9 cellular contexts compared by ENCODE assay signal in the genomic region with DNA sequence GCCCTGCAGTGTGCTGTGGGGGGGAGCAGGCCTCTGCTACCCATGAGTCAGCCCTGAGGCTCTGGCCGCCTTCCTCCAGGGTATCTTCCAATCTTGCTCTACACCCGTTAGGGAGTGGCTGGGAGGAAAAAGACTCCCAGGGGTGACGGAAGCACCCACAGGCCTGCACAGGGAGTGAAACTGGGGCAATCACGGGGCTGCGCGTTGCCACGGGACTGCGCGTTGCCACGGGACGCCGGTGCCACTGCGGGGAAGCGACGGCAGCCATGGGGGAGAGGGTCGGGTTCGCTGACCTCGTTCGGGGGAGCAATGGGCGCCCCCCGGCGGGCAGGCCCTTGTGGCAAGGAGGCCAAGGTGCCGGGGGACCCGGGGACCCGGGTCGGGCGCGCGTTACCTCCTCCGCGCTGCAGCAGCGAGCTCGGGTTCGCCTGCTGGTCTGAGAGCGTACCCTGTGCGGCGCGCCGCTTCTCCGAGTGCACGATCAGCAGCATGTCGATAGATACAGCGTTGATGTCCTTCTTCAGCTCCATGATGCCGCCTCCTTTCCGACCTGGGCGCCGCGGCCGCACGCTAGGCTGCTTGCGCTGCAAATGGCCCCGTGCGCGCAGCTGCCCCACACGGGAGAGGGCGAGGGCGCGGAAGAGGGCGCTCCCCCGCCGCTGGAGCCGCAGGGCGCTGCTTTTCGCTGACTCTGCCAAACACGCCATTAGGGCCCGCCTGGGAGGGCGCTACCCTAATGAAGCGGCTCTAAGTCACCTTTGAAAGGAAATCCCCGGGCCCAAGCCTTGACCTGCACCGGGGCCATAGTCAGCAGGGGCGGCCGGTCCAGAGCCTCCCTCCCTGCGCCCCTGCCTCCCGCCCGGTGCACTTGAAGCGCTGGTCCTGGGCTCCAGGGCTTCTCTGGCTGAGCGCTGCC. TPM values are rescaled to one million over a fixed set of nuclear protein-coding genes. Genes with fewer than 3 reads are reported as not detected.
DNase-seq lines count a peak whose midpoint lies in the region; ATAC-seq and TF ChIP-seq lines count a peak whose summit lies in the region.
"Had no signal": no experiment of that assay in that cellular context is flagged by ENCODE, and none has a peak within 500 bp of the region (broad histone marks: within the 10 kb centered on the region; RNA-seq: fewer than 3 reads in every experiment).

A gene with protein sequence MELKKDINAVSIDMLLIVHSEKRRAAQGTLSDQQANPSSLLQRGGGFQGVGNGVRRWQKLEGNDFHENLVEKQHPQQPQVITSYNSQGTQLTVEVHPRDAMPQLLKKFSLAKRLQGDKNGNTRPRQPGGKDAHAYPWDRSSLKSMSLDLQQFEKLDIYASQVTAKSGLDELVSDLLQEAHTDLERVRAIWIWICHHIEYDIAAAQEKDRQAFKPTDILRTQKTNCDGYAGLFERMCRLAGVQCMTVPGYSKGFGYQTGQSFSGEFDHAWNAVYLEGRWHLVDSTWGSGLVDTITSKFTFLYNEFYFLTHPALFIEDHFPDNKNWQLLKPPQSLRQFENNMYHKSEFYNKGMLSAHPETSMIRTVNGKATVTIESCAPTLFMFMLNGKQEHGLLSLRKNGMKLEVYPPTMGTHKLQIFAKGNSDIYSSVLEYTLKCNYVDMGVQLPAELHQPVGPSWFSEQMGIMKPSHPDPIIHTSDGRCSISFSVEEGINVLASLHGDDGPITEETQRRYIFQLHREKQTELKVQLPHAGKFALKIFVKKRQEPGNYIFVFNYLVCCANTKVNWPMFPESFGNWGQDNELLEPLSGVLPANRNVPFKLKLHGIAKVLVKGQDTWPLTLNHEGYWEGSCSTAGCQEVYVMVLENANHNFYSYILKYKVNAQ (minus strand): TSS at position 592 of the 916 bp plus-strand sequence. CDS start 62 bp downstream, at position 530.

- H3K9me3 ChIP-seq in ES-I3 (ENCODE audit: control insufficient read depth, insufficient read depth, low read length) (no peaks in the 10 kb centered on the region), tibial artery (no peaks in the 10 kb centered on the region)

- H3K27me3 ChIP-seq in tibial artery, result no peaks in the 10 kb centered on the region

- H3K36me3 Mint-ChIP-seq in endothelial cell (ENCODE audit: low read depth, unreplicated experiment), result no peaks in the 10 kb centered on the region

- H3K4me1 ChIP-seq in ES-I3 (ENCODE audit: insufficient read depth, low read length), result peaks cover 3% of the 10 kb centered on the region; the same call in 1 of the 2 replicates
- peaks cover 0 to 38% (median 14%) of the 10 kb centered on the region in 4 donors for H3K4me1 ChIP-seq in tibial artery

- DNase-seq in NCI-H748 (lab: John Stamatoyannopoulos, UW; ENCODE audit: unreplicated experiment) (peak; percentile 75), endothelial cell (ENCODE audit: low spot score) (peak; percentile 52), lung microvascular endothelial cell (ENCODE audit: low read depth in 2 of 2) (peak; percentile 9 to 16), tibial artery (peak in 1 of 2 donors; percentile 77)

- H3K27ac ChIP-seq in tibial artery, result peak within 1 kb of the TSS; percentile 50 to 76
- H3K27ac ChIP-seq: KMS-11 had no signal

- intact Hi-C loops in tibial artery (cut with DNase I; ENCODE audit: low total_unique reads), result no loop called here

- TF ChIP-seq CTCF in endothelial cell (IDR thresholded peaks at IDR 0.05; ENCODE audit: unreplicated experiment) (no peak), tibial artery (IDR thresholded peaks at IDR 0.05) (peak in 1 of 2 experiments; percentile 11)

- H3K9me3 Mint-ChIP-seq in endothelial cell (ENCODE audit: unreplicated experiment), result no peaks in the 10 kb centered on the region

- H3K27ac Mint-ChIP-seq in endothelial cell (ENCODE audit: unreplicated experiment), result no peak within 1 kb of the TSS

- peak within 1 kb of the TSS; percentile 40; the same call in 1 of the 2 replicates for H3K9ac ChIP-seq in ES-I3 (ENCODE audit: low read depth, low read length)
- H3K9ac ChIP-seq: KMS-11 had no signal

- H3K36me3 ChIP-seq in ES-I3 (ENCODE audit: insufficient read depth, low read length), result no peaks in the 10 kb centered on the region
- no peaks in the 10 kb centered on the region for H3K36me3 ChIP-seq in tibial artery

- peaks cover 2% of the 10 kb centered on the region for H3K4me1 Mint-ChIP-seq in endothelial cell (ENCODE audit: unreplicated experiment)

- H3K27me3 Mint-ChIP-seq in endothelial cell (ENCODE audit: unreplicated experiment), result peaks cover 12% of the 10 kb centered on the region

- peak within 1 kb of the TSS; percentile 48 to 61 for H3K4me3 ChIP-seq in tibial artery

- H3K4me3 Mint-ChIP-seq in endothelial cell (ENCODE audit: unreplicated experiment), result no peak within 1 kb of the TSS

- TF ChIP-seq POLR2A in GM18505 (IDR thresholded peaks at IDR 0.05; ENCODE audit: borderline replicate concordance, extremely low read depth, insufficient read depth, insufficient read length), result no peak

- ATAC-seq in HG03095 (IDR thresholded peaks at IDR 0.05; ENCODE audit: unreplicated experiment) (no peak), GM18505 (IDR thresholded peaks at IDR 0.05; ENCODE audit: unreplicated experiment) (no peak), HG03432 (IDR thresholded peaks at IDR 0.05; ENCODE audit: unreplicated experiment) (no peak)

RNA-seq across cellular contexts. Expression of the gene that starts here (rescaled TPM):
- total RNA-seq in endothelial cell (ENCODE audit: unreplicated experiment) (not detected), lung microvascular endothelial cell (not detected in 2 replicates)

Comparison
In these comparisons a context has a peak if more than half of its experiments do, and no peak if none do; other contexts are left out.
1. Peak in DNase-seq in endothelial cell; RNA of the gene not detected or under 1 TPM.
2. Peak in DNase-seq in lung microvascular endothelial cell; RNA of the gene not detected or under 1 TPM.